In genomic region chr5:160418561-160419457, GRCh38 we compare ENCODE assay signal across 8 cellular contexts. TPM values are rescaled to one million over a fixed set of nuclear protein-coding genes. Genes with fewer than 3 reads are reported as not detected.
DNase-seq lines count a peak whose midpoint lies in the region; ATAC-seq and TF ChIP-seq lines count a peak whose summit lies in the region.

SLU7 (minus strand) TSS chr5:160419081; CDS start chr5:160415294, 3,787 bp downstream.

- no peaks in the 10 kb centered on the region for H3K27me3 ChIP-seq in right atrium auricular region
- H3K27me3 ChIP-seq in uterus: no peaks in the 10 kb centered on the region

- intact Hi-C loops in uterus (cut with DNase I; ENCODE audit: low total_unique reads): no loop called here

- ATAC-seq in GM18498 (IDR thresholded peaks at IDR 0.05; ENCODE audit: unreplicated experiment) (peak; percentile 75), HG02938 (IDR thresholded peaks at IDR 0.05; ENCODE audit: unreplicated experiment) (peak; percentile 66)

- H3K36me3 ChIP-seq in right atrium auricular region: peaks cover 10% of the 10 kb centered on the region
- H3K36me3 ChIP-seq in uterus: no peaks in the 10 kb centered on the region

- TF ChIP-seq CTCF in right atrium auricular region (IDR thresholded peaks at IDR 0.05) (no peak), uterus (IDR thresholded peaks at IDR 0.05) (no peak)

- H3K4me3 ChIP-seq in right atrium auricular region (peak within 1 kb of the TSS; percentile 76 to 83), uterus (peak within 1 kb of the TSS; percentile 69 to 94)

- peaks cover 0 to 32% of the 10 kb centered on the region in 2 donors for H3K4me1 ChIP-seq in right atrium auricular region
- H3K4me1 ChIP-seq in uterus: peaks cover 0 to 6% of the 10 kb centered on the region in 2 donors

- no peaks in the 10 kb centered on the region for H3K9me3 ChIP-seq in right atrium auricular region
- no peaks in the 10 kb centered on the region for H3K9me3 ChIP-seq in uterus

- H3K27ac ChIP-seq in angular gyrus (ENCODE audit: low read depth, low read length) (peak within 1 kb of the TSS; percentile 92), right atrium auricular region (peak within 1 kb of the TSS; percentile 90 to 91), uterus (peak within 1 kb of the TSS; percentile 84 to 90)

- DNase-seq in NCI-H187 (lab: John Stamatoyannopoulos, UW) (peak; percentile 52 to 87), T-helper 2 cell (peak; percentile 82 to 96 (median 90)), right atrium auricular region (ENCODE audit: low spot score) (peak; percentile 95), pulmonary artery endothelial cell (ENCODE audit: low read depth, low spot score) (peak; percentile 87), uterus (peak; percentile 96)

- TF ChIP-seq POLR2A in uterus (IDR thresholded peaks at IDR 0.05): peak; percentile 67 to 68

RNA-seq across cellular contexts. Expression of gene SLU7, which starts in this region (rescaled TPM):
- total RNA-seq in right atrium auricular region: 10 to 100 TPM; 55.0 to 55.2 TPM
- 46.8 and 57.5 TPM in 2 replicates for total RNA-seq in pulmonary artery endothelial cell
- total RNA-seq in uterus: 10 to 100 TPM; 26.6 to 90.0 (median 52.4) TPM

Comparison
In these comparisons a context has a peak if more than half of its experiments do, and no peak if none do; other contexts are left out.
1. Peak in every context shown above with its lines: DNase-seq, ATAC-seq, H3K4me3 ChIP-seq and H3K27ac ChIP-seq.